Comparison of ENCODE assay signal across 8 cellular contexts in genomic region chr11:128632151-128632791, GRCh38. TPM values are rescaled to one million over a fixed set of nuclear protein-coding genes. Genes with fewer than 3 reads are reported as not detected.
A peak's percentile ranks its signal among the peaks of the same experiment; 100 is the strongest.
DNase-seq lines count a peak whose midpoint lies in the region; ATAC-seq and TF ChIP-seq lines count a peak whose summit lies in the region.

No MANE protein-coding gene starts in this region.

- peaks cover 3% of the 10 kb centered on the region; the same call in 1 of the 2 replicates for H3F3A ChIP-seq in OCI-LY1 (ENCODE audit: insufficient read depth, low read length)

- DNase-seq in DND-41 (peak; percentile 63), HCEC 1CT (peak; percentile 57), left ventricle myocardium inferior (no peak), putamen (ENCODE audit: low spot score) (no peak)
- peak; percentile 53 for DNase-seq in activated naive CD4-positive, alpha-beta T cell treated with anti-CD3 and anti-CD28 coated beads, Interleukin-2, amount 50 U/mL, for 16 hours
- peak; percentile 55 to 59 for DNase-seq in stimulated activated CD4-positive, alpha-beta T cell treated with anti-CD3 and anti-CD28 coated beads, Interleukin-2, amount 100 ng/mL, for 24 hours

- ATAC-seq in DND-41 (ENCODE audit: insufficient read depth, low read depth), result peak; percentile 72
- ATAC-seq in HG03521 (IDR thresholded peaks at IDR 0.05; ENCODE audit: unreplicated experiment), result no peak

- no peaks in the 10 kb centered on the region for H4K20me1 ChIP-seq in DND-41 (ENCODE audit: insufficient read depth, low read length)
- H4K20me1 ChIP-seq in OCI-LY1 (ENCODE audit: insufficient read depth, low read length), result no peaks in the 10 kb centered on the region

- H3K4me2 ChIP-seq in DND-41 (ENCODE audit: insufficient read depth, low read length) (no peak overlapping the region), OCI-LY1 (ENCODE audit: low read length) (no peak overlapping the region)

- H2AFZ ChIP-seq in DND-41 (ENCODE audit: low read depth, low read length) (no peak overlapping the region), OCI-LY1 (ENCODE audit: low read length) (no peak overlapping the region)

- H3K79me2 ChIP-seq in DND-41 (ENCODE audit: insufficient read depth, low read length) (no peaks in the 10 kb centered on the region), OCI-LY1 (ENCODE audit: insufficient read depth, low read length) (no peaks in the 10 kb centered on the region)

- H3K4me3 ChIP-seq in DND-41 (ENCODE audit: low read depth in 1 of 2, low read length in 2 of 2) (no peak overlapping the region), OCI-LY1 (ENCODE audit: low read depth, low read length, poor library complexity, severe bottlenecking) (no peak overlapping the region), left ventricle myocardium inferior (no peak overlapping the region)

- H3K27ac ChIP-seq in DND-41 (ENCODE audit: low read length) (no peak overlapping the region), OCI-LY1 (ENCODE audit: low read depth, low read length, poor library complexity, severe bottlenecking) (peak overlapping the region; percentile 36), left ventricle myocardium inferior (replicated peaks) (no peak overlapping the region)

- no peaks in the 10 kb centered on the region for H3K9me2 ChIP-seq in OCI-LY1 (ENCODE audit: low read depth, low read length)

- H3K9ac ChIP-seq in DND-41 (ENCODE audit: low read depth, low read length) (no peak overlapping the region), OCI-LY1 (ENCODE audit: low read length) (no peak overlapping the region)

- H3K27me3 ChIP-seq in DND-41 (ENCODE audit: insufficient read depth, low read length, poor library complexity) (no peaks in the 10 kb centered on the region), OCI-LY1 (ENCODE audit: insufficient read depth, low read length) (no peaks in the 10 kb centered on the region), left ventricle myocardium inferior (ENCODE audit: low read depth) (peaks cover 1% of the 10 kb centered on the region)

- TF ChIP-seq CTCF in DND-41 (IDR thresholded peaks at IDR 0.05; ENCODE audit: borderline replicate concordance, extremely low read depth, low read length, poor library complexity, severe bottlenecking) (peak; percentile 86), OCI-LY1 (IDR thresholded peaks at IDR 0.05; ENCODE audit: low read length) (peak; percentile 71), left ventricle myocardium inferior (IDR thresholded peaks at IDR 0.05; ENCODE audit: borderline replicate concordance) (peak; percentile 85)

- no peaks in the 10 kb centered on the region for H3K36me3 ChIP-seq in DND-41 (ENCODE audit: insufficient read depth, low read length)
- H3K36me3 ChIP-seq in OCI-LY1 (ENCODE audit: insufficient read depth, low read length), result no peaks in the 10 kb centered on the region
- H3K36me3 ChIP-seq in left ventricle myocardium inferior, result no peaks in the 10 kb centered on the region

- H3K9me3 ChIP-seq in DND-41 (ENCODE audit: insufficient read depth, low read length, severe bottlenecking), result no peaks in the 10 kb centered on the region
- no peaks in the 10 kb centered on the region for H3K9me3 ChIP-seq in OCI-LY1 (ENCODE audit: low read length)
- H3K9me3 ChIP-seq in left ventricle myocardium inferior (replicated peaks), result no peaks in the 10 kb centered on the region

- intact Hi-C loops in left ventricle myocardium inferior (cut with micrococcal nuclease), result loop anchor here (5.0 kb wide), 3 partner anchors 200 to 455 kb away; no protein-coding TSS in a partner anchor

- H3K4me1 ChIP-seq in DND-41 (ENCODE audit: insufficient read depth, low read length) (peaks cover 34% of the 10 kb centered on the region), OCI-LY1 (ENCODE audit: insufficient read depth, low read length, severe bottlenecking) (peaks cover 48% of the 10 kb centered on the region), left ventricle myocardium inferior (peaks cover 19% of the 10 kb centered on the region)

RNA-seq across cellular contexts. Expression of gene ETS1, which starts 44.9 kb away (rescaled TPM):
- 45.3 TPM for total RNA-seq in left ventricle myocardium inferior

Comparison
In these comparisons a context has a peak if more than half of its experiments do, and no peak if none do; other contexts are left out.
1. DNase-seq: peak in DND-41 (single experiment), HCEC 1CT (single experiment), activated naive CD4-positive, alpha-beta T cell treated with anti-CD3 and anti-CD28 coated beads, Interleukin-2, amount 50 U/mL, for 16 hours (single experiment) and stimulated activated CD4-positive, alpha-beta T cell treated with anti-CD3 and anti-CD28 coated beads, Interleukin-2, amount 100 ng/mL, for 24 hours (2 of 2); none in left ventricle myocardium inferior (single experiment) and putamen (single experiment).
2. Peak in every context shown above with its lines, with median percentiles within 50 percentile points of each other: CTCF ChIP-seq.